Comparison of ENCODE assay signal across 9 cellular contexts in genomic region chr6:27250277-27250954, GRCh38. TPM values are rescaled to one million over a fixed set of nuclear protein-coding genes. Genes with fewer than 3 reads are reported as not detected.
DNase-seq lines count a peak whose midpoint lies in the region; ATAC-seq and TF ChIP-seq lines count a peak whose summit lies in the region.
"Had no signal": no experiment of that assay in that cellular context is flagged by ENCODE, and none has a peak within 500 bp of the region (broad histone marks: within the 10 kb centered on the region; RNA-seq: fewer than 3 reads in every experiment).

No MANE protein-coding gene starts in this region.

- no peaks in the 10 kb centered on the region for H3K36me3 ChIP-seq in Caco-2 (ENCODE audit: control insufficient read depth, insufficient read depth, low read length)
- H3K36me3 ChIP-seq in NT2/D1 (ENCODE audit: insufficient read depth, insufficient read length, low read length), result no peaks in the 10 kb centered on the region

- H3K9me3 Mint-ChIP-seq in Caco-2 (ENCODE audit: unreplicated experiment) (no peaks in the 10 kb centered on the region), endothelial cell (ENCODE audit: unreplicated experiment) (no peaks in the 10 kb centered on the region), osteocyte (ENCODE audit: unreplicated experiment) (no peaks in the 10 kb centered on the region)

- DNase-seq in Caco-2 (peak in 1 of 2 experiments; percentile 15), NT2/D1 (ENCODE audit: low read depth, low spot score) (no peak), endothelial cell (ENCODE audit: low spot score) (no peak), osteocyte (ENCODE audit: extremely low spot score, unreplicated experiment) (no peak), NCI-H1417 treated with DMSO at 0.1 percent for 48 hours (lab: John Stamatoyannopoulos, UW) (no peak)

- intact Hi-C loops in Caco-2 (cut with micrococcal nuclease; ENCODE audit: unreplicated experiment), result no loop called here

- H3K27ac Mint-ChIP-seq in Caco-2 (ENCODE audit: unreplicated experiment) (peak overlapping the region; percentile 93), endothelial cell (ENCODE audit: unreplicated experiment) (no peak overlapping the region), osteocyte (ENCODE audit: unreplicated experiment) (no peak overlapping the region)

- ATAC-seq in HG03196 (IDR thresholded peaks at IDR 0.05; ENCODE audit: unreplicated experiment) (no peak), GM21447 (IDR thresholded peaks at IDR 0.05; ENCODE audit: unreplicated experiment) (no peak), GM21367 (IDR thresholded peaks at IDR 0.05; ENCODE audit: unreplicated experiment) (no peak)

- no peaks in the 10 kb centered on the region for H3K9me3 ChIP-seq in Caco-2
- no peaks in the 10 kb centered on the region for H3K9me3 ChIP-seq in NT2/D1 (ENCODE audit: insufficient read depth, low read length)

- TSS peak; percentile 92 for BruUV-seq in Caco-2 (replicated peaks; lab: Mats Ljungman, UMichigan)

- H3K4me3 ChIP-seq in Caco-2 (ENCODE audit: low read depth, low read length), result peak overlapping the region; percentile 84
- H3K4me3 ChIP-seq in NT2/D1 (ENCODE audit: insufficient read length, low read depth), result peak overlapping the region; percentile 65

- no peak for TF ChIP-seq CTCF in Caco-2 (IDR thresholded peaks at IDR 0.05; ENCODE audit: insufficient read depth in 1 of 2, low read depth in 1 of 2, low read length in 1 of 2, severe bottlenecking in 1 of 2, unreplicated experiment in 1 of 2)
- no peak for TF ChIP-seq CTCF in endothelial cell (IDR thresholded peaks at IDR 0.05; ENCODE audit: unreplicated experiment)
- TF ChIP-seq CTCF in osteocyte (IDR thresholded peaks at IDR 0.05), result no peak

- peak overlapping the region; percentile 61 for H3K9ac ChIP-seq in NT2/D1 (ENCODE audit: insufficient read length, low read depth)

- H3K4me3 Mint-ChIP-seq in Caco-2 (ENCODE audit: unreplicated experiment) (peak overlapping the region; percentile 97), endothelial cell (ENCODE audit: unreplicated experiment) (peak overlapping the region; percentile 89), osteocyte (ENCODE audit: unreplicated experiment) (peak overlapping the region; percentile 82)

- H3K36me3 Mint-ChIP-seq in Caco-2 (ENCODE audit: insufficient read depth, unreplicated experiment) (peaks cover 9% of the 10 kb centered on the region), endothelial cell (ENCODE audit: low read depth, unreplicated experiment) (no peaks in the 10 kb centered on the region), osteocyte (ENCODE audit: unreplicated experiment) (no peaks in the 10 kb centered on the region)

- H3K27me3 Mint-ChIP-seq in Caco-2 (ENCODE audit: insufficient read depth, unreplicated experiment) (no peaks in the 10 kb centered on the region), endothelial cell (ENCODE audit: unreplicated experiment) (peaks cover 4% of the 10 kb centered on the region), osteocyte (ENCODE audit: unreplicated experiment) (peaks cover 59% of the 10 kb centered on the region)

- H3K4me1 ChIP-seq in Caco-2 (peaks cover 7% of the 10 kb centered on the region; the same call in 1 of the 2 replicates), NT2/D1 (ENCODE audit: insufficient read depth, insufficient read length) (no peaks in the 10 kb centered on the region)

- POLR2A ChIA-PET in Caco-2 (lab: Charles Lee), result interaction anchor here (0.8 to 1.7 kb wide), 5 partner anchors 45 to 222 kb away, joined by 4 to 15 read pairs (median 5); partner anchors contain the start of gene ZNF184

- CTCF ChIA-PET in Caco-2 (lab: Charles Lee), result interaction anchor here (0.9 to 1.6 kb wide), 5 partner anchors 24 to 359 kb away, joined by 3 to 7 read pairs (median 4); partner anchors contain the start of gene ZNF184

- H3K4me1 Mint-ChIP-seq in Caco-2 (ENCODE audit: low read depth, unreplicated experiment) (peaks cover 13% of the 10 kb centered on the region), endothelial cell (ENCODE audit: unreplicated experiment) (peaks cover 3% of the 10 kb centered on the region), osteocyte (ENCODE audit: unreplicated experiment) (peaks cover 9% of the 10 kb centered on the region)

- H3K27me3 ChIP-seq in Caco-2 (replicated peaks; ENCODE audit: control insufficient read depth, insufficient read depth, low read length), result no peaks in the 10 kb centered on the region
- H3K27me3 ChIP-seq in NT2/D1 (ENCODE audit: insufficient read depth, insufficient read length), result peaks cover 41% of the 10 kb centered on the region

RNA-seq across cellular contexts. Expression of gene PRSS16, which starts 2.9 kb away (rescaled TPM):
- total RNA-seq in Caco-2 (2022) (16.4 and 16.5 TPM in 2 replicates), endothelial cell (ENCODE audit: unreplicated experiment) (6.1 TPM), osteocyte (not detected in 2 replicates)
- total RNA-seq: HepG2 had no signal
